2 cellular contexts compared by ENCODE assay signal in genomic region chr19:12272386-12272785, GRCh38.
TF ChIP-seq lines count a peak whose summit lies in the region.

No MANE protein-coding gene starts in this region.

TF ChIP-seq in HEK293, 187 proteins besides CTCF, POLR2A, EP300 and RAD21:
- peak; percentile 27; the same call in 1 of the 2 replicates for TF ChIP-seq ZNF274 (IDR thresholded peaks at IDR 0.05; ENCODE audit: low read length)
- peak; percentile 93; the same call in 1 of the 2 replicates for TF ChIP-seq ZNF274 (tag by site-specific recombination; IDR thresholded peaks at IDR 0.05; ENCODE audit: borderline replicate concordance)
- no peak for TF ChIP-seq KLF8 (tag by site-specific recombination; IDR thresholded peaks at IDR 0.05)

TF ChIP-seq in H1, 55 proteins besides CTCF, POLR2A, EP300 and RAD21:
- TF ChIP-seq ZNF274 (IDR thresholded peaks at IDR 0.05; ENCODE audit: borderline replicate concordance, extremely low read depth, low read length): peak; percentile 56
- TF ChIP-seq NANOG (IDR thresholded peaks at IDR 0.05; ENCODE audit: insufficient read depth, low read depth, low read length, poor library complexity, severe bottlenecking): no peak
- TF ChIP-seq RBBP5 (IDR thresholded peaks at IDR 0.05; ENCODE audit: borderline replicate concordance, low read depth, low read length): no peak
